12 cellular contexts compared by ENCODE assay signal in the genomic region with DNA sequence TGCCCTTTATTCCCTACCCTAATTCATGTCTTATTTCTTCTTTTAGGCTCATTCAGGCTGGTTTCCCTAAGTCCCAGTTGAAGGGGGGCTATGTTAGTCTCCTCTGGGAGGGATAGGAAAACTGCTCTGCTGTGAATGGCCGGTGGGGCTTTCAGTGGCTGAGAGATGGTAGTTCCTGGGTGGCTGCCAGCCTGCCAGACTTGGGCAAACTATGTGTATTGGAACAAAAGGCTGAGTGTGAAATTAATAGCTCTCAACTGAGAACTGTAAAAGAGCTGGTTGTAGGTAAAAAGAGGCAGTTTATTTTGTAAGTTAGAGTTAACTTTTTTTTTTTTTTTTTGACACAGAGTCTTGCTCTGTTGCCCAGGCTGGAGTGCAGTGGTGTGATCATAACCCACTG. TPM values are rescaled to one million over a fixed set of nuclear protein-coding genes. Genes with fewer than 3 reads are reported as not detected.
DNase-seq lines count a peak whose midpoint lies in the region; ATAC-seq and TF ChIP-seq lines count a peak whose summit lies in the region.
"Had no signal": no experiment of that assay in that cellular context is flagged by ENCODE, and none has a peak within 500 bp of the region (broad histone marks: within the 10 kb centered on the region; RNA-seq: fewer than 3 reads in every experiment).

No MANE protein-coding gene starts in this region.

- POLR2A ChIA-PET in WTC11 (lab: Charles Lee) (no interaction called here), GM10248 (lab: Yijun Ruan, JAX) (interaction anchor here (0.6 kb wide), 1 partner anchor 83 kb away, joined by 3 read pairs; no protein-coding TSS in a partner anchor)

- TF ChIP-seq CTCF in WTC11 (IDR thresholded peaks at IDR 0.05) (no peak), progenitor cell of endocrine pancreas (IDR thresholded peaks at IDR 0.05; ENCODE audit: unreplicated experiment) (no peak), GM10248 (IDR thresholded peaks at IDR 0.05; ENCODE audit: control extremely low read depth, extremely low read depth, low read depth, missing control alignments) (no peak)

- ATAC-seq in GM18868 (IDR thresholded peaks at IDR 0.05; ENCODE audit: unreplicated experiment) (peak; percentile 27), HG03175 (IDR thresholded peaks at IDR 0.05; ENCODE audit: unreplicated experiment) (peak; percentile 15), WTC11 (peak; percentile 50)

- H3K4me1 Mint-ChIP-seq in WTC11 (peaks cover 4% of the 10 kb centered on the region), progenitor cell of endocrine pancreas (ENCODE audit: low read depth) (peaks cover 20% of the 10 kb centered on the region)

- H3K36me3 Mint-ChIP-seq in WTC11, result no peaks in the 10 kb centered on the region
- no peaks in the 10 kb centered on the region for H3K36me3 Mint-ChIP-seq in progenitor cell of endocrine pancreas (ENCODE audit: insufficient read depth)

- no peak overlapping the region for H3K4me3 Mint-ChIP-seq in WTC11
- no peak overlapping the region for H3K4me3 Mint-ChIP-seq in progenitor cell of endocrine pancreas (ENCODE audit: low read depth)
- H3K4me3 Mint-ChIP-seq: stimulated activated naive CD8-positive, alpha-beta T cell treated with anti-CD3 and anti-CD28 coated beads, Interleukin-15, Interleukin-2, amounts not matched to agents 100 ng/mL and 50 ng/mL, for 24 hours had no signal

- H3K27ac Mint-ChIP-seq in WTC11 (no peak overlapping the region), progenitor cell of endocrine pancreas (peak overlapping the region; percentile 68)
- H3K27ac Mint-ChIP-seq: stimulated activated naive CD8-positive, alpha-beta T cell treated with anti-CD3 and anti-CD28 coated beads, Interleukin-15, Interleukin-2, amounts not matched to agents 100 ng/mL and 50 ng/mL, for 24 hours had no signal

- DNase-seq in WTC11 (ENCODE audit: low spot score) (no peak), progenitor cell of endocrine pancreas (ENCODE audit: low spot score, unreplicated experiment) (no peak), NCI-H187 (lab: John Stamatoyannopoulos, UW) (no peak), NCI-H146 (lab: John Stamatoyannopoulos, UW) (no peak), GM10248 (ENCODE audit: extremely low spot score) (no peak)
- DNase-seq in effector CD4-positive, alpha-beta T cell, result no peak
- DNase-seq: colonic mucosa, hippocampal formation, OCI-M1 had no signal

- CTCF ChIA-PET in WTC11 (lab: Charles Lee), result no interaction called here
- CTCF ChIA-PET in GM10248 (lab: Yijun Ruan, JAX), result no interaction called here

- no peaks in the 10 kb centered on the region for H3K27me3 Mint-ChIP-seq in WTC11 (ENCODE audit: low read depth)
- H3K27me3 Mint-ChIP-seq in progenitor cell of endocrine pancreas, result no peaks in the 10 kb centered on the region
- H3K27me3 Mint-ChIP-seq: stimulated activated naive CD8-positive, alpha-beta T cell treated with anti-CD3 and anti-CD28 coated beads, Interleukin-15, Interleukin-2, amounts not matched to agents 100 ng/mL and 50 ng/mL, for 24 hours had no signal

- H3K9me3 Mint-ChIP-seq in WTC11 (no peaks in the 10 kb centered on the region), progenitor cell of endocrine pancreas (ENCODE audit: low read depth) (no peaks in the 10 kb centered on the region)
- H3K9me3 Mint-ChIP-seq: stimulated activated naive CD8-positive, alpha-beta T cell treated with anti-CD3 and anti-CD28 coated beads, Interleukin-15, Interleukin-2, amounts not matched to agents 100 ng/mL and 50 ng/mL, for 24 hours had no signal

TF ChIP-seq in WTC11, 78 proteins besides CTCF, POLR2A, EP300 and RAD21:
- TF ChIP-seq SMAD4 (CRISPR knock-in tag; IDR thresholded peaks at IDR 0.05) (no peak), NFYB (CRISPR knock-in tag; conservative IDR thresholded peaks at IDR 0.05; ENCODE audit: low read depth) (no peak), ZNF317 (CRISPR knock-in tag; IDR thresholded peaks at IDR 0.05; ENCODE audit: borderline replicate concordance, low read depth) (no peak), ELF4 (CRISPR knock-in tag; IDR thresholded peaks at IDR 0.05; ENCODE audit: low read depth) (no peak), CBFB (CRISPR knock-in tag; IDR thresholded peaks at IDR 0.05; ENCODE audit: low read depth) (no peak), CREB1 (CRISPR knock-in tag; IDR thresholded peaks at IDR 0.05) (no peak), FOXP1 (CRISPR knock-in tag; IDR thresholded peaks at IDR 0.05; ENCODE audit: borderline replicate concordance) (no peak), ZBTB21 (CRISPR knock-in tag; IDR thresholded peaks at IDR 0.05; ENCODE audit: borderline replicate concordance) (no peak)
- TF ChIP-seq, protein P1, sequence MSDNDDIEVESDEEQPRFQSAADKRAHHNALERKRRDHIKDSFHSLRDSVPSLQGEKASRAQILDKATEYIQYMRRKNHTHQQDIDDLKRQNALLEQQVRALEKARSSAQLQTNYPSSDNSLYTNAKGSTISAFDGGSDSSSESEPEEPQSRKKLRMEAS (CRISPR knock-in tag; IDR thresholded peaks at IDR 0.05), result no peak
- TF ChIP-seq, protein P2, sequence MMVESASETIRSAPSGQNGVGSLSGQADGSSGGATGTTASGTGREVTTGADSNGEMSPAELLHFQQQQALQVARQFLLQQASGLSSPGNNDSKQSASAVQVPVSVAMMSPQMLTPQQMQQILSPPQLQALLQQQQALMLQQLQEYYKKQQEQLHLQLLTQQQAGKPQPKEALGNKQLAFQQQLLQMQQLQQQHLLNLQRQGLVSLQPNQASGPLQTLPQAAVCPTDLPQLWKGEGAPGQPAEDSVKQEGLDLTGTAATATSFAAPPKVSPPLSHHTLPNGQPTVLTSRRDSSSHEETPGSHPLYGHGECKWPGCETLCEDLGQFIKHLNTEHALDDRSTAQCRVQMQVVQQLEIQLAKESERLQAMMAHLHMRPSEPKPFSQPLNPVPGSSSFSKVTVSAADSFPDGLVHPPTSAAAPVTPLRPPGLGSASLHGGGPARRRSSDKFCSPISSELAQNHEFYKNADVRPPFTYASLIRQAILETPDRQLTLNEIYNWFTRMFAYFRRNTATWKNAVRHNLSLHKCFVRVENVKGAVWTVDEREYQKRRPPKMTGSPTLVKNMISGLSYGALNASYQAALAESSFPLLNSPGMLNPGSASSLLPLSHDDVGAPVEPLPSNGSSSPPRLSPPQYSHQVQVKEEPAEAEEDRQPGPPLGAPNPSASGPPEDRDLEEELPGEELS (CRISPR knock-in tag; IDR thresholded peaks at IDR 0.05), result no peak
- TF ChIP-seq, protein P3, sequence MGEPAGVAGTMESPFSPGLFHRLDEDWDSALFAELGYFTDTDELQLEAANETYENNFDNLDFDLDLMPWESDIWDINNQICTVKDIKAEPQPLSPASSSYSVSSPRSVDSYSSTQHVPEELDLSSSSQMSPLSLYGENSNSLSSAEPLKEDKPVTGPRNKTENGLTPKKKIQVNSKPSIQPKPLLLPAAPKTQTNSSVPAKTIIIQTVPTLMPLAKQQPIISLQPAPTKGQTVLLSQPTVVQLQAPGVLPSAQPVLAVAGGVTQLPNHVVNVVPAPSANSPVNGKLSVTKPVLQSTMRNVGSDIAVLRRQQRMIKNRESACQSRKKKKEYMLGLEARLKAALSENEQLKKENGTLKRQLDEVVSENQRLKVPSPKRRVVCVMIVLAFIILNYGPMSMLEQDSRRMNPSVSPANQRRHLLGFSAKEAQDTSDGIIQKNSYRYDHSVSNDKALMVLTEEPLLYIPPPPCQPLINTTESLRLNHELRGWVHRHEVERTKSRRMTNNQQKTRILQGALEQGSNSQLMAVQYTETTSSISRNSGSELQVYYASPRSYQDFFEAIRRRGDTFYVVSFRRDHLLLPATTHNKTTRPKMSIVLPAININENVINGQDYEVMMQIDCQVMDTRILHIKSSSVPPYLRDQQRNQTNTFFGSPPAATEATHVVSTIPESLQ (CRISPR knock-in tag; IDR thresholded peaks at IDR 0.05), result no peak
- TF ChIP-seq, protein P4, sequence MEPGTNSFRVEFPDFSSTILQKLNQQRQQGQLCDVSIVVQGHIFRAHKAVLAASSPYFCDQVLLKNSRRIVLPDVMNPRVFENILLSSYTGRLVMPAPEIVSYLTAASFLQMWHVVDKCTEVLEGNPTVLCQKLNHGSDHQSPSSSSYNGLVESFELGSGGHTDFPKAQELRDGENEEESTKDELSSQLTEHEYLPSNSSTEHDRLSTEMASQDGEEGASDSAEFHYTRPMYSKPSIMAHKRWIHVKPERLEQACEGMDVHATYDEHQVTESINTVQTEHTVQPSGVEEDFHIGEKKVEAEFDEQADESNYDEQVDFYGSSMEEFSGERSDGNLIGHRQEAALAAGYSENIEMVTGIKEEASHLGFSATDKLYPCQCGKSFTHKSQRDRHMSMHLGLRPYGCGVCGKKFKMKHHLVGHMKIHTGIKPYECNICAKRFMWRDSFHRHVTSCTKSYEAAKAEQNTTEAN (CRISPR knock-in tag; IDR thresholded peaks at IDR 0.05), result no peak

RNA-seq across cellular contexts. Expression of a gene that starts 28.8 kb away (rescaled TPM):
- 7.1 to 9.6 TPM (median 8.0 TPM) in 3 replicates for total RNA-seq in WTC11 (2021)
- total RNA-seq in progenitor cell of endocrine pancreas, result 11.0 and 13.1 TPM in 2 replicates
